18 cellular contexts compared by ENCODE assay signal in genomic region chr1:34831721-34832246, GRCh38. TPM values are rescaled to one million over a fixed set of nuclear protein-coding genes. Genes with fewer than 3 reads are reported as not detected.
A peak's percentile ranks its signal among the peaks of the same experiment; 100 is the strongest.
DNase-seq lines count a peak whose midpoint lies in the region; ATAC-seq, FAIRE-seq and TF ChIP-seq lines count a peak whose summit lies in the region.
"Had no signal": no experiment of that assay in that cellular context is flagged by ENCODE, and none has a peak within 500 bp of the region (broad histone marks: within the 10 kb centered on the region; RNA-seq: fewer than 3 reads in every experiment).

No MANE protein-coding gene starts in this region.

- TF ChIP-seq POLR2A in HepG2 (IDR thresholded peaks at IDR 0.05; ENCODE audit: insufficient read depth in 1 of 2, low read depth in 2 of 2, low read length in 2 of 2) (no peak), right lobe of liver (IDR thresholded peaks at IDR 0.05) (no peak), esophagus muscularis mucosa (IDR thresholded peaks at IDR 0.05; ENCODE audit: low read depth) (no peak)

- TF ChIP-seq EP300 in HepG2 (IDR thresholded peaks at IDR 0.05; ENCODE audit: low read depth in 2 of 2, low read length in 2 of 2) (no peak), HepG2 (CRISPR knock-in tag; IDR thresholded peaks at IDR 0.05; ENCODE audit: borderline replicate concordance) (no peak), esophagus muscularis mucosa (IDR thresholded peaks at IDR 0.05) (no peak)

- WGBS in HepG2 (ENCODE audit: low lambda C conversion rate), result 23% methylated on average over 5 of the region's 6 CpGs
- 71% methylated on average over 4 of the region's 6 CpGs for WGBS in right lobe of liver (ENCODE audit: insufficient coverage, low coverage, low lambda C conversion rate, missing lambda C conversion rate)
- WGBS in esophagus muscularis mucosa, result 86% methylated on average over 6 of the region's 6 CpGs

- DNase-seq in HepG2 (ENCODE audit: low spot score), result no peak
- no peak for DNase-seq in right lobe of liver
- DNase-seq in SHP77 (lab: John Stamatoyannopoulos, UW), result peak; percentile 56 to 58
- DNase-seq in esophagus muscularis mucosa (ENCODE audit: extremely low spot score), result peak; percentile 21
- no peak for DNase-seq in GOT3 (lab: John Stamatoyannopoulos, UW)
- DNase-seq in left lung, result no peak
- DNase-seq in T-helper 9 cell, result no peak
- DNase-seq: CD8-positive, alpha-beta T cell; H9; Karpas-422; MM.1S; NCI-H1105; NCI-H2029; NCI-H226; NCI-H526; PC-9 had no signal

- H3K4me3 ChIP-seq in HepG2 (replicated peaks in 1 of 3; ENCODE audit: insufficient read depth in 1 of 3, low read depth in 2 of 3, low read length in 3 of 3) (no peak overlapping the region), right lobe of liver (no peak overlapping the region), esophagus muscularis mucosa (no peak overlapping the region), left lung (no peak overlapping the region)
- H3K4me3 ChIP-seq: PC-9 had no signal

- BruUV-seq in HepG2 (replicated peaks; lab: Mats Ljungman, UMichigan), result no TSS peak

- TF ChIP-seq CTCF in HepG2 (CRISPR knock-in tag; IDR thresholded peaks at IDR 0.05) (no peak), right lobe of liver (IDR thresholded peaks at IDR 0.05) (no peak), esophagus muscularis mucosa (IDR thresholded peaks at IDR 0.05) (no peak), left lung (IDR thresholded peaks at IDR 0.05) (no peak)

- no peak overlapping the region for H3K4me2 ChIP-seq in HepG2 (ENCODE audit: low read depth, low read length)
- H3K4me2 ChIP-seq: PC-9 had no signal

- H4K20me1 ChIP-seq in HepG2 (ENCODE audit: insufficient read depth, low read length), result no peaks in the 10 kb centered on the region

- intact Hi-C loops in HepG2 (cut with micrococcal nuclease; ENCODE audit: unreplicated experiment), result no loop called here
- intact Hi-C loops in right lobe of liver (cut with DNase I), result no loop called here
- intact Hi-C loops in esophagus muscularis mucosa (cut with DNase I), result no loop called here
- intact Hi-C loops in left lung (cut with DNase I), result no loop called here

- H3K36me3 ChIP-seq in HepG2 (replicated peaks in 1 of 2; ENCODE audit: control insufficient read depth in 1 of 2, insufficient read depth in 2 of 2, low read length in 2 of 2), result no peaks in the 10 kb centered on the region
- no peaks in the 10 kb centered on the region for H3K36me3 ChIP-seq in right lobe of liver
- H3K36me3 ChIP-seq in esophagus muscularis mucosa, result peaks cover 0 to 3% (median 2%) of the 10 kb centered on the region in 4 donors
- H3K36me3 ChIP-seq in left lung, result no peaks in the 10 kb centered on the region

- H3K9me3 ChIP-seq in HepG2 (ENCODE audit: low read length) (no peaks in the 10 kb centered on the region), right lobe of liver (no peaks in the 10 kb centered on the region), esophagus muscularis mucosa (no peaks in the 10 kb centered on the region), left lung (no peaks in the 10 kb centered on the region)

- H2AFZ ChIP-seq in HepG2 (ENCODE audit: low read length), result no peak overlapping the region
- H2AFZ ChIP-seq: PC-9 had no signal

- no peaks in the 10 kb centered on the region for H3K79me2 ChIP-seq in HepG2 (ENCODE audit: insufficient read depth, low read length)

- peaks cover 8% of the 10 kb centered on the region for H3K4me1 ChIP-seq in HepG2 (ENCODE audit: insufficient read depth, low read length)
- peaks cover 0 to 2% (median 0%) of the 10 kb centered on the region in 4 donors for H3K4me1 ChIP-seq in right lobe of liver
- peaks cover 2 to 20% (median 15%) of the 10 kb centered on the region in 4 donors for H3K4me1 ChIP-seq in esophagus muscularis mucosa
- H3K4me1 ChIP-seq in left lung, result no peaks in the 10 kb centered on the region

- no peak overlapping the region for H3K9ac ChIP-seq in HepG2 (ENCODE audit: insufficient read depth, low read depth, low read length)

- POLR2A ChIA-PET in HepG2 (lab: Yijun Ruan, JAX), result no interaction called here

- H3K27ac ChIP-seq in HepG2 (ENCODE audit: extremely low read length, insufficient read depth, low read length) (no peak overlapping the region), right lobe of liver (no peak overlapping the region), esophagus muscularis mucosa (replicated peaks in 1 of 4) (no peak overlapping the region), left lung (peak overlapping the region in 1 of 2 donors; percentile 28)
- H3K27ac ChIP-seq: PC-9 had no signal

- in situ Hi-C loops in HepG2 (cut with HindIII; ENCODE audit: extremely low pct_ligation_motif_present, low pct_unique_long_range_greater_than_20kb), result no loop called here

- peak; percentile 47 for ATAC-seq in HepG2
- no peak for ATAC-seq in right lobe of liver
- no peak for ATAC-seq in left lung
- ATAC-seq: CD8-positive, alpha-beta T cell had no signal

- CTCF ChIA-PET in HepG2 (lab: Yijun Ruan, JAX; ENCODE audit: low intra/inter-chr PET ratio, low total read pairs), result no interaction called here

- no peaks in the 10 kb centered on the region; a peak in 1 of 5 replicates for H3K27me3 ChIP-seq in HepG2 (ENCODE audit: control insufficient read depth in 1 of 2, insufficient read depth in 2 of 2, low read length in 2 of 2)
- H3K27me3 ChIP-seq in right lobe of liver, result no peaks in the 10 kb centered on the region
- H3K27me3 ChIP-seq in esophagus muscularis mucosa, result no peaks in the 10 kb centered on the region
- H3K27me3 ChIP-seq in left lung, result no peaks in the 10 kb centered on the region

- FAIRE-seq in HepG2 (lab: Jason Lieb, UNC), result no peak

- no peak for TF ChIP-seq RAD21 in HepG2 (CRISPR knock-in tag; IDR thresholded peaks at IDR 0.05)

RNA-seq across cellular contexts. Expression of gene SMIM12, which starts 27.8 kb away (rescaled TPM):
- total RNA-seq in HepG2 (2016; rRNA removed; fragmentation: Illumina TruSeq; extraction: Trizol) (41.3 and 42.9 TPM in 2 replicates), right lobe of liver (10 to 100 TPM; 30.5 to 45.7 (median 32.2) TPM), esophagus muscularis mucosa (10 to 100 TPM; 29.5 to 45.4 (median 39.0) TPM), left lung (10 to 100 TPM; 29.2 to 53.0 TPM)
- 15.1 and 27.5 TPM in 2 replicates for total RNA-seq in HepG2 (2016; cell fraction: cytosol; rRNA removed; fragmentation: Illumina TruSeq; extraction: Trizol; ENCODE audit: low read depth)
- total RNA-seq in HepG2 (2016; cell fraction: insoluble cytoplasmic fraction; rRNA removed; fragmentation: Illumina TruSeq; extraction: Trizol), result 40.6 and 42.9 TPM in 2 replicates
- total RNA-seq in HepG2 (2016; cell fraction: membrane; rRNA removed; fragmentation: Illumina TruSeq; extraction: Trizol), result 42.0 and 47.5 TPM in 2 replicates
- 23.9 and 25.7 TPM in 2 replicates for total RNA-seq in HepG2 (2016; cell fraction: nucleus; rRNA removed; fragmentation: Illumina TruSeq; extraction: Trizol)
- 20.1 and 22.2 TPM in 2 replicates for polyA plus RNA-seq in HepG2 (2011; rRNA removed)
- polyA plus RNA-seq in HepG2 (2011; cell fraction: cytosol; rRNA removed), result 29.6 and 31.2 TPM in 2 replicates
- 12.6 and 15.2 TPM in 2 replicates for polyA plus RNA-seq in HepG2 (2011; cell fraction: nucleus; rRNA removed)
- polyA plus RNA-seq in HepG2 (2012), result 17.0 and 17.5 TPM in 2 replicates
- polyA plus RNA-seq in HepG2 (2016; cell fraction: cytosol; fragmentation: Illumina TruSeq; extraction: Trizol; ENCODE audit: low read depth), result 24.1 and 40.1 TPM in 2 replicates
- polyA plus RNA-seq in HepG2 (2016; cell fraction: insoluble cytoplasmic fraction; fragmentation: Illumina TruSeq; extraction: Trizol; ENCODE audit: low read depth), result 40.1 and 44.7 TPM in 2 replicates
- 35.5 and 47.5 TPM in 2 replicates for polyA plus RNA-seq in HepG2 (2016; cell fraction: membrane; fragmentation: Illumina TruSeq; extraction: Trizol; ENCODE audit: low read depth)
- 41.8 TPM in 2 replicates for polyA plus RNA-seq in HepG2 (2016; cell fraction: nucleus; fragmentation: Illumina TruSeq; extraction: Trizol; ENCODE audit: insufficient read depth, low read depth)
- 24.8 and 45.0 TPM in 2 replicates for polyA minus RNA-seq in HepG2 (2011; rRNA and poly(A)+ RNA removed; ENCODE audit: low replicate concordance)
- 8.2 and 10.0 TPM in 2 replicates for polyA minus RNA-seq in HepG2 (2011; cell fraction: cytosol; rRNA and poly(A)+ RNA removed)
- 12.9 and 17.4 TPM in 2 replicates for polyA minus RNA-seq in HepG2 (2011; cell fraction: nucleus; rRNA and poly(A)+ RNA removed)

RNA-seq across cellular contexts. Expression of gene GJA4, which starts 39.0 kb away (rescaled TPM):
- total RNA-seq in HepG2 (2016; rRNA removed; fragmentation: Illumina TruSeq; extraction: Trizol) (not detected in 2 replicates), right lobe of liver (10 to 100 TPM in 2 of 6 experiments, 1 to 10 TPM in 4; 4.3 to 21.8 (median 7.6) TPM), esophagus muscularis mucosa (10 to 100 TPM in 3 of 4 donors, 1 to 10 TPM in 1; 5.8 to 41.0 (median 28.0) TPM), left lung (10 to 100 TPM; 21.1 to 26.1 TPM)
- total RNA-seq in HepG2 (2016; cell fraction: cytosol; rRNA removed; fragmentation: Illumina TruSeq; extraction: Trizol; ENCODE audit: low read depth), result not detected in 2 replicates
- not detected in 2 replicates for total RNA-seq in HepG2 (2016; cell fraction: insoluble cytoplasmic fraction; rRNA removed; fragmentation: Illumina TruSeq; extraction: Trizol)
- not detected in 2 replicates for total RNA-seq in HepG2 (2016; cell fraction: membrane; rRNA removed; fragmentation: Illumina TruSeq; extraction: Trizol)
- total RNA-seq in HepG2 (2016; cell fraction: nucleus; rRNA removed; fragmentation: Illumina TruSeq; extraction: Trizol), result not detected in 2 replicates
- not detected in 2 replicates for polyA plus RNA-seq in HepG2 (2011; rRNA removed)
- polyA plus RNA-seq in HepG2 (2011; cell fraction: cytosol; rRNA removed), result not detected in 2 replicates
- 0.12 TPM in 1 of 2 replicates, not detected in the other for polyA plus RNA-seq in HepG2 (2011; cell fraction: nucleus; rRNA removed)
- not detected in 2 replicates for polyA plus RNA-seq in HepG2 (2012)
- polyA plus RNA-seq in HepG2 (2016; cell fraction: cytosol; fragmentation: Illumina TruSeq; extraction: Trizol; ENCODE audit: low read depth), result not detected in 2 replicates
- polyA plus RNA-seq in HepG2 (2016; cell fraction: insoluble cytoplasmic fraction; fragmentation: Illumina TruSeq; extraction: Trizol; ENCODE audit: low read depth), result not detected in 2 replicates
- not detected in 2 replicates for polyA plus RNA-seq in HepG2 (2016; cell fraction: membrane; fragmentation: Illumina TruSeq; extraction: Trizol; ENCODE audit: low read depth)
- polyA plus RNA-seq in HepG2 (2016; cell fraction: nucleus; fragmentation: Illumina TruSeq; extraction: Trizol; ENCODE audit: insufficient read depth, low read depth), result not detected in 2 replicates
- polyA minus RNA-seq in HepG2 (2011; rRNA and poly(A)+ RNA removed; ENCODE audit: low replicate concordance), result 0.14 TPM in 1 of 2 replicates, not detected in the other
- not detected in 2 replicates for polyA minus RNA-seq in HepG2 (2011; cell fraction: cytosol; rRNA and poly(A)+ RNA removed)
- not detected in 2 replicates for polyA minus RNA-seq in HepG2 (2011; cell fraction: nucleus; rRNA and poly(A)+ RNA removed)
- total RNA-seq: CD8-positive, alpha-beta T cell; PC-9 had no signal
- polyA plus RNA-seq: AG04450, BJ had no signal

RNA-seq across cellular contexts. Expression of gene GJB3, which starts 50.8 kb away (rescaled TPM):
- total RNA-seq in HepG2 (2016; rRNA removed; fragmentation: Illumina TruSeq; extraction: Trizol) (not detected in 2 replicates), right lobe of liver (1 to 10 TPM in 1 of 6 experiments, under 1 TPM in 5; 0.12 to 1.3 (median 0.23) TPM), esophagus muscularis mucosa (not detected), left lung (1 to 10 TPM in 1 of 2 donors, under 1 TPM in 1; 0.68 to 2.0 TPM)
- total RNA-seq in HepG2 (2016; cell fraction: cytosol; rRNA removed; fragmentation: Illumina TruSeq; extraction: Trizol; ENCODE audit: low read depth), result not detected in 2 replicates
- not detected in 2 replicates for total RNA-seq in HepG2 (2016; cell fraction: insoluble cytoplasmic fraction; rRNA removed; fragmentation: Illumina TruSeq; extraction: Trizol)
- not detected in 2 replicates for total RNA-seq in HepG2 (2016; cell fraction: membrane; rRNA removed; fragmentation: Illumina TruSeq; extraction: Trizol)
- total RNA-seq in HepG2 (2016; cell fraction: nucleus; rRNA removed; fragmentation: Illumina TruSeq; extraction: Trizol), result not detected in 2 replicates
- not detected in 2 replicates for polyA plus RNA-seq in HepG2 (2011; rRNA removed)
- not detected in 2 replicates for polyA plus RNA-seq in HepG2 (2011; cell fraction: cytosol; rRNA removed)
- polyA plus RNA-seq in HepG2 (2011; cell fraction: nucleus; rRNA removed), result not detected in 2 replicates
- not detected in 2 replicates for polyA plus RNA-seq in HepG2 (2012)
- polyA plus RNA-seq in HepG2 (2016; cell fraction: cytosol; fragmentation: Illumina TruSeq; extraction: Trizol; ENCODE audit: low read depth), result not detected in 2 replicates
- polyA plus RNA-seq in HepG2 (2016; cell fraction: insoluble cytoplasmic fraction; fragmentation: Illumina TruSeq; extraction: Trizol; ENCODE audit: low read depth), result not detected in 2 replicates
- polyA plus RNA-seq in HepG2 (2016; cell fraction: membrane; fragmentation: Illumina TruSeq; extraction: Trizol; ENCODE audit: low read depth), result not detected in 2 replicates
- polyA plus RNA-seq in HepG2 (2016; cell fraction: nucleus; fragmentation: Illumina TruSeq; extraction: Trizol; ENCODE audit: insufficient read depth, low read depth), result not detected in 2 replicates
- polyA minus RNA-seq in HepG2 (2011; rRNA and poly(A)+ RNA removed; ENCODE audit: low replicate concordance), result 32.8 TPM in 1 of 2 replicates, not detected in the other
- not detected in 2 replicates for polyA minus RNA-seq in HepG2 (2011; cell fraction: cytosol; rRNA and poly(A)+ RNA removed)
- polyA minus RNA-seq in HepG2 (2011; cell fraction: nucleus; rRNA and poly(A)+ RNA removed), result not detected in 2 replicates
- total RNA-seq: CD8-positive, alpha-beta T cell had no signal
- polyA plus RNA-seq: AG04450, BJ had no signal

Comparison
In these comparisons a context has a peak if more than half of its experiments do, and no peak if none do; other contexts are left out.
1. DNase-seq: peak in SHP77 (2 of 2) and esophagus muscularis mucosa (single experiment); none in HepG2 (single experiment), right lobe of liver (0 of 3), GOT3 (single experiment), left lung (0 of 2) and T-helper 9 cell (single experiment).